28 cellular contexts compared by ENCODE assay signal in genomic region chr1:5926686-5927435, GRCh38.
"Had no signal": no experiment of that assay in that cellular context is flagged by ENCODE, and none has a peak within 500 bp of the region (broad histone marks: within the 10 kb centered on the region; RNA-seq: fewer than 3 reads in every experiment).

No MANE protein-coding gene starts in this region.

- FAIRE-seq: endothelial cell of umbilical vein, small intestine had no signal

- H3K27me3 Mint-ChIP-seq: activated naive CD4-positive, alpha-beta T cell treated with anti-CD3 and anti-CD28 coated beads, Interleukin-2, amount 10 ng/mL, durations not matched to agents 7 days and 5 days; activated naive CD8-positive, alpha-beta T cell treated with anti-CD3 and anti-CD28 coated beads, Interleukin-2, amount 50 U/mL, for 24 hours; central memory CD8-positive, alpha-beta T cell; naive thymus-derived CD4-positive, alpha-beta T cell; stimulated activated naive CD8-positive, alpha-beta T cell treated with anti-CD3 and anti-CD28 coated beads, Interleukin-15, amount 100 ng/mL, for 72 hours had no signal

- H3K4me1 ChIP-seq: esophagus muscularis mucosa, gastroesophageal sphincter, heart left ventricle, right lobe of liver had no signal

- H3K27ac ChIP-seq: esophagus muscularis mucosa, gastroesophageal sphincter, heart left ventricle, neural progenitor cell, ovary, right lobe of liver, suprapubic skin, WERI-Rb-1 had no signal

- H3K4me3 ChIP-seq: esophagus muscularis mucosa, gastroesophageal sphincter, heart left ventricle, neural progenitor cell, ovary, right lobe of liver, suprapubic skin had no signal

- H3K9me3 Mint-ChIP-seq: activated naive CD4-positive, alpha-beta T cell treated with anti-CD3 and anti-CD28 coated beads, Interleukin-2, amount 10 ng/mL, durations not matched to agents 7 days and 5 days; activated naive CD8-positive, alpha-beta T cell treated with anti-CD3 and anti-CD28 coated beads, Interleukin-2, amount 50 U/mL, for 24 hours; neural progenitor cell; stimulated activated naive CD8-positive, alpha-beta T cell treated with anti-CD3 and anti-CD28 coated beads, Interleukin-15, amount 100 ng/mL, for 72 hours; T-helper 1 cell treated with Interleukin-12 subunit alpha and Interleukin-12 subunit beta and Interleukin-4 antibody, amounts not matched to agents 30 μg/mL and 1 μg/mL, for 36 hours had no signal

- H3K27ac Mint-ChIP-seq: activated naive CD4-positive, alpha-beta T cell treated with anti-CD3 and anti-CD28 coated beads, Interleukin-2, amount 10 ng/mL, durations not matched to agents 7 days and 5 days; activated naive CD8-positive, alpha-beta T cell treated with anti-CD3 and anti-CD28 coated beads, Interleukin-2, amount 50 U/mL, for 24 hours; brain; neural progenitor cell; stimulated activated naive CD8-positive, alpha-beta T cell treated with anti-CD3 and anti-CD28 coated beads, Interleukin-15, amount 100 ng/mL, for 72 hours; T-helper 1 cell treated with Interleukin-12 subunit alpha and Interleukin-12 subunit beta and Interleukin-4 antibody, amounts not matched to agents 30 μg/mL and 1 μg/mL, for 36 hours had no signal

- ATAC-seq: activated naive CD8-positive, alpha-beta T cell treated with anti-CD3 and anti-CD28 coated beads, Interleukin-2, amount 50 U/mL, for 24 hours; gastroesophageal sphincter; heart left ventricle; left ventricle myocardium superior; naive thymus-derived CD4-positive, alpha-beta T cell; right lobe of liver; stimulated activated naive CD8-positive, alpha-beta T cell treated with anti-CD3 and anti-CD28 coated beads, Interleukin-15, amount 100 ng/mL, for 72 hours had no signal

- H3K9me3 ChIP-seq: esophagus muscularis mucosa, gastroesophageal sphincter, ovary, right lobe of liver, suprapubic skin had no signal

- H3K4me3 Mint-ChIP-seq: activated naive CD4-positive, alpha-beta T cell treated with anti-CD3 and anti-CD28 coated beads, Interleukin-2, amount 10 ng/mL, durations not matched to agents 7 days and 5 days; activated naive CD8-positive, alpha-beta T cell treated with anti-CD3 and anti-CD28 coated beads, Interleukin-2, amount 50 U/mL, for 24 hours; brain; central memory CD8-positive, alpha-beta T cell; naive thymus-derived CD4-positive, alpha-beta T cell; neural progenitor cell; stimulated activated naive CD8-positive, alpha-beta T cell treated with anti-CD3 and anti-CD28 coated beads, Interleukin-15, amount 100 ng/mL, for 72 hours; T-helper 1 cell treated with Interleukin-12 subunit alpha and Interleukin-12 subunit beta and Interleukin-4 antibody, amounts not matched to agents 30 μg/mL and 1 μg/mL, for 36 hours had no signal

- H3K36me3 ChIP-seq: neural progenitor cell, ovary, right lobe of liver had no signal

- DNase-seq: activated CD4-positive, alpha-beta T cell treated with anti-CD3 and anti-CD28 coated beads, Interleukin-2, amount 50 U/mL, for 4 hours; activated effector memory CD4-positive, alpha-beta T cell treated with Interleukin-2 at 50 U/mL for 16 hours; activated naive CD4-positive, alpha-beta T cell treated with anti-CD3 and anti-CD28 coated beads, Interleukin-2, amount 10 ng/mL, durations not matched to agents 7 days and 5 days; activated naive CD8-positive, alpha-beta T cell treated with anti-CD3 and anti-CD28 coated beads, Interleukin-2, amount 50 U/mL, for 24 hours; activated T-cell treated with anti-CD3 and anti-CD28 coated beads, Interleukin-2, amount 50 U/mL, for 48 hours; anterior cingulate cortex; cortex of kidney; effector CD8-positive, alpha-beta T cell; heart left ventricle; kidney glomerular epithelial cell; left ventricle myocardium superior; small intestine; stimulated activated CD4-positive, alpha-beta T cell treated with anti-CD3 and anti-CD28 coated beads, Interleukin-15, amount 100 ng/mL, for 24 hours; stimulated activated CD4-positive, alpha-beta T cell treated with anti-CD3 and anti-CD28 coated beads, Interleukin-2, amount 100 ng/mL, for 48 hours; stimulated activated naive CD8-positive, alpha-beta T cell treated with anti-CD3 and anti-CD28 coated beads, Interleukin-15, amount 100 ng/mL, for 72 hours; trophoblast cell; WERI-Rb-1 had no signal

- H3K4me1 Mint-ChIP-seq: activated naive CD8-positive, alpha-beta T cell treated with anti-CD3 and anti-CD28 coated beads, Interleukin-2, amount 50 U/mL, for 24 hours; brain; neural progenitor cell; stimulated activated naive CD8-positive, alpha-beta T cell treated with anti-CD3 and anti-CD28 coated beads, Interleukin-15, amount 100 ng/mL, for 72 hours had no signal

- H3K27me3 ChIP-seq: esophagus muscularis mucosa, gastroesophageal sphincter, heart left ventricle, neural progenitor cell, ovary, right lobe of liver, suprapubic skin had no signal
